7 cellular contexts compared by ENCODE assay signal in genomic region chr16:68309798-68310197, GRCh38. TPM values are rescaled to one million over a fixed set of nuclear protein-coding genes. Genes with fewer than 3 reads are reported as not detected.
DNase-seq lines count a peak whose midpoint lies in the region; ATAC-seq lines count a peak whose summit lies in the region.

No MANE protein-coding gene starts in this region.

- intact Hi-C loops in activated CD4-positive, alpha-beta memory T cell treated with anti-CD3 and anti-CD28 coated beads for 36 hours (cut with micrococcal nuclease), result loop anchor here (1.0 to 2.0 kb wide), 4 partner anchors 20 to 225 kb away; partner anchors contain the start of genes NFATC3 and PLA2G15

- POLR2A ChIA-PET in activated CD4-positive, alpha-beta memory T cell treated with anti-CD3 and anti-CD28 coated beads for 36 hours (lab: Charles Lee), result interaction anchor here (0.9 kb wide), 1 partner anchor 10 kb away, joined by 6 read pairs; no protein-coding TSS in a partner anchor

- ATAC-seq in stimulated activated memory B cell treated with anti-CD40 and anti-IgM and Interleukin-4, amounts not matched to agents 10 μg/mL and 1 μg/mL and 100 μg/mL, for 72 hours, result no peak
- ATAC-seq in HG02973 (IDR thresholded peaks at IDR 0.05; ENCODE audit: unreplicated experiment), result no peak
- no peak for ATAC-seq in GM18502 (IDR thresholded peaks at IDR 0.05; ENCODE audit: poor library complexity, unreplicated experiment)

- H3K27me3 ChIP-seq in HUES48 (ENCODE audit: control insufficient read depth, insufficient read depth, low read length), result no peaks in the 10 kb centered on the region

- H3K4me1 Mint-ChIP-seq in activated CD4-positive, alpha-beta memory T cell treated with anti-CD3 and anti-CD28 coated beads for 36 hours (ENCODE audit: low read depth), result peaks cover 46% of the 10 kb centered on the region
- H3K4me1 Mint-ChIP-seq in stimulated activated memory B cell treated with anti-CD40 and anti-IgM and Interleukin-4, amounts not matched to agents 10 μg/mL and 1 μg/mL and 100 μg/mL, for 72 hours, result peaks cover 43% of the 10 kb centered on the region

- DNase-seq in activated CD4-positive, alpha-beta memory T cell treated with anti-CD3 and anti-CD28 coated beads for 36 hours, result no peak
- DNase-seq in NCI-H1436 (lab: John Stamatoyannopoulos, UW), result no peak

- H3K4me3 ChIP-seq in HUES48 (ENCODE audit: low read depth, low read length) (peak overlapping the region; percentile 97), iPS-11a (ENCODE audit: low read depth, low read length) (peak overlapping the region; percentile 98)

- H3K36me3 Mint-ChIP-seq in activated CD4-positive, alpha-beta memory T cell treated with anti-CD3 and anti-CD28 coated beads for 36 hours, result peaks cover 27% of the 10 kb centered on the region
- H3K36me3 Mint-ChIP-seq in stimulated activated memory B cell treated with anti-CD40 and anti-IgM and Interleukin-4, amounts not matched to agents 10 μg/mL and 1 μg/mL and 100 μg/mL, for 72 hours, result peaks cover 18% of the 10 kb centered on the region

- H3K9ac ChIP-seq in HUES48 (ENCODE audit: low read depth, low read length), result peak overlapping the region; percentile 87

- H3K27me3 Mint-ChIP-seq in activated CD4-positive, alpha-beta memory T cell treated with anti-CD3 and anti-CD28 coated beads for 36 hours, result no peaks in the 10 kb centered on the region
- no peaks in the 10 kb centered on the region for H3K27me3 Mint-ChIP-seq in stimulated activated memory B cell treated with anti-CD40 and anti-IgM and Interleukin-4, amounts not matched to agents 10 μg/mL and 1 μg/mL and 100 μg/mL, for 72 hours

- H3K27ac Mint-ChIP-seq in activated CD4-positive, alpha-beta memory T cell treated with anti-CD3 and anti-CD28 coated beads for 36 hours, result peak overlapping the region; percentile 93
- peak overlapping the region; percentile 88 for H3K27ac Mint-ChIP-seq in stimulated activated memory B cell treated with anti-CD40 and anti-IgM and Interleukin-4, amounts not matched to agents 10 μg/mL and 1 μg/mL and 100 μg/mL, for 72 hours

- peaks cover 9% of the 10 kb centered on the region for H3K4me1 ChIP-seq in HUES48 (ENCODE audit: control insufficient read depth, insufficient read depth, low read length)

- peaks cover 52% of the 10 kb centered on the region for H3K36me3 ChIP-seq in HUES48 (ENCODE audit: control insufficient read depth, insufficient read depth, low read length)

- CTCF ChIA-PET in activated CD4-positive, alpha-beta memory T cell treated with anti-CD3 and anti-CD28 coated beads for 36 hours (lab: Charles Lee), result interaction anchor here (4.1 kb wide), 1 partner anchor 47 kb away, joined by 106 read pairs; the partner anchor contains the start of gene SLC7A6

- peak overlapping the region; percentile 87 for H3K27ac ChIP-seq in HUES48 (ENCODE audit: low read depth, low read length)

- peak overlapping the region; percentile 89 for H3K4me3 Mint-ChIP-seq in activated CD4-positive, alpha-beta memory T cell treated with anti-CD3 and anti-CD28 coated beads for 36 hours
- H3K4me3 Mint-ChIP-seq in stimulated activated memory B cell treated with anti-CD40 and anti-IgM and Interleukin-4, amounts not matched to agents 10 μg/mL and 1 μg/mL and 100 μg/mL, for 72 hours, result peak overlapping the region; percentile 95

- no peaks in the 10 kb centered on the region for H3K9me3 ChIP-seq in HUES48 (ENCODE audit: control insufficient read depth, insufficient read depth, low read length)

- H3K9me3 Mint-ChIP-seq in activated CD4-positive, alpha-beta memory T cell treated with anti-CD3 and anti-CD28 coated beads for 36 hours, result no peaks in the 10 kb centered on the region
- no peaks in the 10 kb centered on the region for H3K9me3 Mint-ChIP-seq in stimulated activated memory B cell treated with anti-CD40 and anti-IgM and Interleukin-4, amounts not matched to agents 10 μg/mL and 1 μg/mL and 100 μg/mL, for 72 hours

RNA-seq across cellular contexts. Expression of gene SLC7A6OS, which starts 0.9 kb away (rescaled TPM):
- 10 to 100 TPM; 20.6 to 22.2 TPM for total RNA-seq in activated CD4-positive, alpha-beta memory T cell treated with anti-CD3 and anti-CD28 coated beads for 36 hours

RNA-seq across cellular contexts. Expression of gene PRMT7, which starts 1.0 kb away (rescaled TPM):
- 10 to 100 TPM; 60.4 to 62.8 TPM for total RNA-seq in activated CD4-positive, alpha-beta memory T cell treated with anti-CD3 and anti-CD28 coated beads for 36 hours

RNA-seq across cellular contexts. Expression of gene SLC7A6, which starts 45.5 kb away (rescaled TPM):
- total RNA-seq in activated CD4-positive, alpha-beta memory T cell treated with anti-CD3 and anti-CD28 coated beads for 36 hours, result 10 to 100 TPM; 62.8 to 63.8 TPM
